29 cellular contexts compared by ENCODE assay signal in genomic region chr7:131483586-131483985, GRCh38.
"Had no signal": no experiment of that assay in that cellular context is flagged by ENCODE, and none has a peak within 500 bp of the region (broad histone marks: within the 10 kb centered on the region; RNA-seq: fewer than 3 reads in every experiment).

No MANE protein-coding gene starts in this region.

- H3K27me3 ChIP-seq: colonic mucosa, dorsolateral prefrontal cortex, hepatocyte, left lung, right lobe of liver, testis, vagina had no signal

- H3K27ac ChIP-seq: colonic mucosa, dorsolateral prefrontal cortex, hepatocyte, left lung, right lobe of liver, skin epidermis, testis, vagina had no signal

- H3K4me2 ChIP-seq: hepatocyte had no signal

- H2AFZ ChIP-seq: hepatocyte had no signal

- H3K36me3 ChIP-seq: colonic mucosa, right lobe of liver had no signal

- H3K4me1 ChIP-seq: colonic mucosa, testis, vagina had no signal

- H3K79me2 ChIP-seq: hepatocyte had no signal

- H3K4me3 ChIP-seq: colonic mucosa, dorsolateral prefrontal cortex, hepatocyte, left lung, lung, right lobe of liver, skin epidermis, testis, vagina had no signal

- ATAC-seq: activated CD4-positive, alpha-beta T cell treated with anti-CD3 and anti-CD28 coated beads for 36 hours; activated T-cell treated with anti-CD3 and anti-CD28 coated beads, Interleukin-2, amount 50 U/mL, for 4 hours; effector memory CD8-positive, alpha-beta T cell; esophagus mucosa; left lung; naive thymus-derived CD4-positive, alpha-beta T cell; right lobe of liver; stimulated activated effector memory CD8-positive, alpha-beta T cell treated with anti-CD3 and anti-CD28 coated beads, Interleukin-12 subunit alpha, Interleukin-12 subunit beta, amount 100 ng/mL, for 72 hours; WTC11 had no signal

- DNase-seq: activated CD4-positive, alpha-beta T cell treated with anti-CD3 and anti-CD28 coated beads for 36 hours; activated CD4-positive, alpha-beta T cell treated with anti-CD3 and anti-CD28 coated beads, Interleukin-2, amount 50 U/mL, for 4 hours; activated CD8-positive, alpha-beta memory T cell treated with anti-CD3 and anti-CD28 coated beads for 24 hours; activated CD8-positive, alpha-beta memory T cell treated with anti-CD3 and anti-CD28 coated beads, Interleukin-2, amount 50 U/mL, for 4 hours; activated naive CD4-positive, alpha-beta T cell treated with Interleukin-2 at 50 U/mL for 16 hours; activated naive CD8-positive, alpha-beta T cell treated with anti-CD3 and anti-CD28 coated beads, Interleukin-2, amount 10 ng/mL, durations not matched to agents 7 days and 5 days; activated T-cell treated with anti-CD3 and anti-CD28 coated beads, Interleukin-2, amount 50 U/mL, for 4 hours; amniotic stem cell; colonic mucosa; dorsolateral prefrontal cortex; effector memory CD8-positive, alpha-beta T cell; foreskin melanocyte; glutamatergic neuron; immature natural killer cell; kidney glomerular epithelial cell; left lung; naive thymus-derived CD4-positive, alpha-beta T cell; occipital lobe; right lobe of liver; stimulated activated CD4-positive, alpha-beta T cell treated with anti-CD3 and anti-CD28 coated beads, Interleukin-2, amount 100 ng/mL, for 24 hours; testis; trophoblast cell had no signal

- H3K9me3 ChIP-seq: colonic mucosa, left lung, right lobe of liver, testis, vagina had no signal
